Comparison of ENCODE assay signal across 15 cellular contexts in genomic region chr16:15928261-15929104, GRCh38.
"Had no signal": no experiment of that assay in that cellular context is flagged by ENCODE, and none has a peak within 500 bp of the region (broad histone marks: within the 10 kb centered on the region; RNA-seq: fewer than 3 reads in every experiment).

No MANE protein-coding gene starts in this region.

- H3K27me3 Mint-ChIP-seq: activated naive CD8-positive, alpha-beta T cell treated with anti-CD3 and anti-CD28 coated beads, Interleukin-2, amount 50 U/mL, for 24 hours; naive B cell; stimulated activated naive CD8-positive, alpha-beta T cell treated with anti-CD3 and anti-CD28 coated beads, Interleukin-15, Interleukin-2, amounts not matched to agents 100 ng/mL and 50 ng/mL, for 24 hours had no signal

- H3K36me3 ChIP-seq: heart left ventricle, lower lobe of right lung, suprapubic skin, upper lobe of left lung had no signal

- H3K27me3 ChIP-seq: heart left ventricle, suprapubic skin, upper lobe of left lung had no signal

- H3K4me1 ChIP-seq: heart left ventricle, lower lobe of right lung, suprapubic skin, upper lobe of left lung had no signal

- H3K4me1 Mint-ChIP-seq: activated naive CD8-positive, alpha-beta T cell treated with anti-CD3 and anti-CD28 coated beads, Interleukin-2, amount 50 U/mL, for 24 hours; immature natural killer cell; naive B cell had no signal

- H3K27ac Mint-ChIP-seq: activated naive CD4-positive, alpha-beta T cell treated with anti-CD3 and anti-CD28 coated beads for 36 hours; activated naive CD8-positive, alpha-beta T cell treated with anti-CD3 and anti-CD28 coated beads, Interleukin-2, amount 50 U/mL, for 24 hours; immature natural killer cell; stimulated activated naive CD8-positive, alpha-beta T cell treated with anti-CD3 and anti-CD28 coated beads, Interleukin-15, Interleukin-2, amounts not matched to agents 100 ng/mL and 50 ng/mL, for 24 hours had no signal

- H3K9me3 ChIP-seq: heart left ventricle, lower lobe of right lung, suprapubic skin, upper lobe of left lung had no signal

- H3K9me3 Mint-ChIP-seq: activated naive CD4-positive, alpha-beta T cell treated with anti-CD3 and anti-CD28 coated beads for 36 hours; activated naive CD8-positive, alpha-beta T cell treated with anti-CD3 and anti-CD28 coated beads, Interleukin-2, amount 50 U/mL, for 24 hours; immature natural killer cell; naive B cell; stimulated activated naive CD8-positive, alpha-beta T cell treated with anti-CD3 and anti-CD28 coated beads, Interleukin-15, Interleukin-2, amounts not matched to agents 100 ng/mL and 50 ng/mL, for 24 hours had no signal

- DNase-seq: activated CD4-positive, CD25-positive, alpha-beta regulatory T cell treated with anti-CD3 and anti-CD28 coated beads, Interleukin-2, amount 50 U/mL, for 72 hours; activated naive CD4-positive, alpha-beta T cell treated with anti-CD3 and anti-CD28 coated beads for 36 hours; activated naive CD8-positive, alpha-beta T cell treated with anti-CD3 and anti-CD28 coated beads, Interleukin-2, amount 50 U/mL, for 24 hours; aorta; effector CD8-positive, alpha-beta T cell; heart left ventricle; immature natural killer cell; lower lobe of right lung; naive B cell; retina; SW 1271 had no signal

- ATAC-seq: activated naive CD8-positive, alpha-beta T cell treated with anti-CD3 and anti-CD28 coated beads, Interleukin-2, amount 50 U/mL, for 24 hours; heart left ventricle; lower lobe of right lung had no signal

- H3K4me3 Mint-ChIP-seq: activated naive CD4-positive, alpha-beta T cell treated with anti-CD3 and anti-CD28 coated beads for 36 hours; activated naive CD8-positive, alpha-beta T cell treated with anti-CD3 and anti-CD28 coated beads, Interleukin-2, amount 50 U/mL, for 24 hours; immature natural killer cell; naive B cell; stimulated activated naive CD8-positive, alpha-beta T cell treated with anti-CD3 and anti-CD28 coated beads, Interleukin-15, Interleukin-2, amounts not matched to agents 100 ng/mL and 50 ng/mL, for 24 hours had no signal

- H3K36me3 Mint-ChIP-seq: immature natural killer cell, naive B cell had no signal

- H3K27ac ChIP-seq: heart left ventricle, lower lobe of right lung, skin epidermis, suprapubic skin, upper lobe of left lung had no signal

- H3K4me3 ChIP-seq: heart left ventricle, lower lobe of right lung, skin epidermis, suprapubic skin, upper lobe of left lung had no signal
